In genomic region chr5:154466671-154467070, GRCh38 we compare ENCODE assay signal across 2 cellular contexts.
TF ChIP-seq lines count a peak whose summit lies in the region.

No MANE protein-coding gene starts in this region.

TF ChIP-seq in GM23338, 12 proteins besides CTCF, POLR2A, EP300 and RAD21 (continued from another document):
- TF ChIP-seq ZNF462 (CRISPR knock-in tag; IDR thresholded peaks at IDR 0.05) (no peak), REST (IDR thresholded peaks at IDR 0.05; ENCODE audit: unreplicated experiment) (no peak), POLR2AphosphoS5 (IDR thresholded peaks at IDR 0.05; ENCODE audit: low read depth) (no peak), EZH2 (IDR thresholded peaks at IDR 0.05; ENCODE audit: low read depth, unreplicated experiment) (no peak), CREB1 (CRISPR knock-in tag; IDR thresholded peaks at IDR 0.05; ENCODE audit: low read depth) (no peak), NANOG (IDR thresholded peaks at IDR 0.05; ENCODE audit: borderline replicate concordance) (no peak), ZNF114 (CRISPR knock-in tag; IDR thresholded peaks at IDR 0.05) (no peak), STAT1 (IDR thresholded peaks at IDR 0.05; ENCODE audit: unreplicated experiment) (no peak), EZH2phosphoT487 (IDR thresholded peaks at IDR 0.05; ENCODE audit: unreplicated experiment) (no peak), ETS1 (IDR thresholded peaks at IDR 0.05) (no peak), JUNB (IDR thresholded peaks at IDR 0.05; ENCODE audit: unreplicated experiment) (no peak)

TF ChIP-seq in IMR-90, 13 proteins besides CTCF, POLR2A, EP300 and RAD21 (continued from another document):
- TF ChIP-seq MAFK (IDR thresholded peaks at IDR 0.05; ENCODE audit: low read depth, low read length) = no peak
